Comparison of ENCODE assay signal across 8 cellular contexts in genomic region chr2:75710577-75711253, GRCh38. TPM values are rescaled to one million over a fixed set of nuclear protein-coding genes. Genes with fewer than 3 reads are reported as not detected.
DNase-seq lines count a peak whose midpoint lies in the region; ATAC-seq and TF ChIP-seq lines count a peak whose summit lies in the region.

GCFC2 (minus strand) TSS chr2:75710915; CDS start chr2:75710855, 60 bp downstream.

- peak within 1 kb of the TSS; percentile 70 to 71 for H3K4me3 ChIP-seq in cardiac fibroblast (replicated peaks in 1 of 2; ENCODE audit: low read depth in 2 of 2, low read length in 2 of 2)

- no peak for TF ChIP-seq CTCF in WTC11 (IDR thresholded peaks at IDR 0.05)
- peak; percentile 25 for TF ChIP-seq CTCF in cardiac fibroblast (IDR thresholded peaks at IDR 0.05; ENCODE audit: low read depth, low read length)

- H3K4me3 Mint-ChIP-seq in WTC11: peak within 1 kb of the TSS; percentile 60

- H3K27ac Mint-ChIP-seq in WTC11: peak within 1 kb of the TSS; percentile 85

- H3K36me3 Mint-ChIP-seq in WTC11: peaks cover 11% of the 10 kb centered on the region

- ATAC-seq in GM18873 (IDR thresholded peaks at IDR 0.05; ENCODE audit: low FRiP score, unreplicated experiment) (peak; percentile 90), HG03139 (IDR thresholded peaks at IDR 0.05; ENCODE audit: unreplicated experiment) (peak; percentile 91), WTC11 (peak; percentile 91)

- H3K9me3 Mint-ChIP-seq in WTC11: peaks cover 7% of the 10 kb centered on the region

- DNase-seq in AG08395 (ENCODE audit: low spot score): peak; percentile 96
- DNase-seq in NCI-H2196 treated with DMSO at 0.1 percent for 48 hours (lab: John Stamatoyannopoulos, UW; ENCODE audit: unreplicated experiment): peak; percentile 59
- peak; percentile 84 for DNase-seq in WTC11 (ENCODE audit: low spot score)
- peak; percentile 87 to 90 for DNase-seq in cardiac fibroblast (ENCODE audit: low read depth in 2 of 2)
- DNase-seq in inferior parietal cortex (ENCODE audit: extremely low spot score): peak; percentile 88
- DNase-seq in stimulated activated CD4-positive, alpha-beta T cell treated with anti-CD3 and anti-CD28 coated beads, Interleukin-12 subunit alpha, Interleukin-12 subunit beta, amount 100 ng/mL, for 4 hours: peak; percentile 81

- CTCF ChIA-PET in WTC11 (lab: Charles Lee): interaction anchor here (0.6 to 1.5 kb wide), 3 partner anchors 19 to 34 kb away, joined by 3 to 4 read pairs (median 3); no protein-coding TSS in a partner anchor

- H3K4me1 Mint-ChIP-seq in WTC11: peaks cover 16% of the 10 kb centered on the region

- POLR2A ChIA-PET in WTC11 (lab: Charles Lee): interaction anchor here (0.5 kb wide), 1 partner anchor 19 kb away, joined by 4 read pairs; no protein-coding TSS in a partner anchor

- H3K27me3 Mint-ChIP-seq in WTC11 (ENCODE audit: low read depth): no peaks in the 10 kb centered on the region; the same call in 1 of the 2 replicates

TF ChIP-seq in WTC11, 78 proteins besides CTCF, POLR2A, EP300 and RAD21 (continues in another document):
- peak; percentile 97; the same call in 1 of the 2 replicates for TF ChIP-seq KAT7 (CRISPR knock-in tag; IDR thresholded peaks at IDR 0.05; ENCODE audit: borderline replicate concordance)
- no peak for TF ChIP-seq IRF2 (CRISPR knock-in tag; IDR thresholded peaks at IDR 0.05; ENCODE audit: borderline replicate concordance, low read depth)
- TF ChIP-seq ZNF263 (CRISPR knock-in tag; IDR thresholded peaks at IDR 0.05; ENCODE audit: low read depth): peak; percentile 50
- 0 out of 2 replicates have a peak, but pooled peaks have one; percentile 51 for TF ChIP-seq PRDM15 (CRISPR knock-in tag; IDR thresholded peaks at IDR 0.05)
- no peak for TF ChIP-seq FOXJ3 (CRISPR knock-in tag; IDR thresholded peaks at IDR 0.05; ENCODE audit: borderline replicate concordance)
- TF ChIP-seq ZNF138 (CRISPR knock-in tag; conservative IDR thresholded peaks at IDR 0.05): no peak; the same call in 1 of the 2 replicates
- no peak for TF ChIP-seq CBFB (CRISPR knock-in tag; IDR thresholded peaks at IDR 0.05; ENCODE audit: low read depth)
- TF ChIP-seq ZNF416 (CRISPR knock-in tag; IDR thresholded peaks at IDR 0.05): no peak
- peak; percentile 92 for TF ChIP-seq ETV6 (CRISPR knock-in tag; IDR thresholded peaks at IDR 0.05)
- TF ChIP-seq FOXP4 (CRISPR knock-in tag; IDR thresholded peaks at IDR 0.05): peak; percentile 97
- peak; percentile 100 for TF ChIP-seq HMGXB4 (CRISPR knock-in tag; IDR thresholded peaks at IDR 0.05)
- TF ChIP-seq TCF7 (CRISPR knock-in tag; IDR thresholded peaks at IDR 0.05; ENCODE audit: low read depth): 0 out of 2 replicates have a peak, but pooled peaks have one; percentile 70
- TF ChIP-seq FOXP1 (CRISPR knock-in tag; IDR thresholded peaks at IDR 0.05; ENCODE audit: borderline replicate concordance): peak; percentile 96
- 0 out of 2 replicates have a peak, but pooled peaks have one; percentile 35 for TF ChIP-seq ATF3 (CRISPR knock-in tag; conservative IDR thresholded peaks at IDR 0.05)
- peak; percentile 68; the same call in 1 of the 2 replicates for TF ChIP-seq ATF2 (CRISPR knock-in tag; IDR thresholded peaks at IDR 0.05; ENCODE audit: borderline replicate concordance, low read depth)
- TF ChIP-seq USF1 (CRISPR knock-in tag; IDR thresholded peaks at IDR 0.05): peak; percentile 72
- peak; percentile 63; the same call in 1 of the 2 replicates for TF ChIP-seq ZNF232 (CRISPR knock-in tag; IDR thresholded peaks at IDR 0.05)
- peak; percentile 97 for TF ChIP-seq MAX (CRISPR knock-in tag; IDR thresholded peaks at IDR 0.05)

RNA-seq across cellular contexts. Expression of gene GCFC2, which starts in this region (rescaled TPM):
- 12.5 to 16.4 TPM (median 14.4 TPM) in 3 replicates for total RNA-seq in WTC11 (2021)

Comparison
In these comparisons a context has a peak if more than half of its experiments do, and no peak if none do; other contexts are left out.
1. Peak in every context shown above with its lines: DNase-seq, ATAC-seq and H3K4me3 ChIP-seq.